15 cellular contexts compared by ENCODE assay signal in genomic region chr4:163540977-163541376, GRCh38. TPM values are rescaled to one million over a fixed set of nuclear protein-coding genes. Genes with fewer than 3 reads are reported as not detected.
DNase-seq lines count a peak whose midpoint lies in the region; ATAC-seq and TF ChIP-seq lines count a peak whose summit lies in the region.
"Had no signal": no experiment of that assay in that cellular context is flagged by ENCODE, and none has a peak within 500 bp of the region (broad histone marks: within the 10 kb centered on the region; RNA-seq: fewer than 3 reads in every experiment).

No MANE protein-coding gene starts in this region.

- H3K9me3 Mint-ChIP-seq in activated CD8-positive, alpha-beta T cell treated with anti-CD3 and anti-CD28 coated beads, Interleukin-2, amount 10 ng/mL, durations not matched to agents 7 days and 5 days (ENCODE audit: insufficient read depth), result no peaks in the 10 kb centered on the region
- H3K9me3 Mint-ChIP-seq: activated T-cell treated with anti-CD3 and anti-CD28 coated beads, Interleukin-2, amount 50 U/mL, for 24 hours; brain; mesothelial cell of epicardium; stimulated activated effector memory CD8-positive, alpha-beta T cell treated with anti-CD3 and anti-CD28 coated beads, Interleukin-12 subunit alpha, Interleukin-12 subunit beta, amount 100 ng/mL, for 72 hours had no signal

- H3K4me2 ChIP-seq in PC-3 (ENCODE audit: low read length), result peak overlapping the region; percentile 91

- peak overlapping the region; percentile 100 for H3K27ac ChIP-seq in PC-3 (ENCODE audit: low read length)
- H3K27ac ChIP-seq: C4-2B had no signal

- DNase-seq in AG10803 (ENCODE audit: low read depth), result peak; percentile 70
- peak; percentile 77 for DNase-seq in PC-3
- peak; percentile 73 for DNase-seq in dedifferentiated amniotic fluid mesenchymal stem cell (ENCODE audit: extremely low spot score)
- DNase-seq in mucosa of descending colon, result no peak
- DNase-seq in activated CD8-positive, alpha-beta T cell treated with anti-CD3 and anti-CD28 coated beads, Interleukin-2, amount 10 ng/mL, durations not matched to agents 7 days and 5 days, result no peak
- DNase-seq in HEK293T (ENCODE audit: extremely low spot score), result no peak
- DNase-seq: activated CD4-positive, CD25-positive, alpha-beta regulatory T cell treated with anti-CD3 and anti-CD28 coated beads, Interleukin-2, amount 50 U/mL, for 72 hours; activated T-cell treated with anti-CD3 and anti-CD28 coated beads, Interleukin-2, amount 50 U/mL, for 24 hours; NCI-H2081 had no signal

- peak; percentile 54 for ATAC-seq in PC-3
- ATAC-seq in mucosa of descending colon, result peak; percentile 33
- no peak for ATAC-seq in HG03520 (IDR thresholded peaks at IDR 0.05; ENCODE audit: unreplicated experiment)
- ATAC-seq in activated CD8-positive, alpha-beta T cell treated with anti-CD3 and anti-CD28 coated beads, Interleukin-2, amount 10 ng/mL, durations not matched to agents 7 days and 5 days, result no peak
- no peak for ATAC-seq in GM18498 (IDR thresholded peaks at IDR 0.05; ENCODE audit: unreplicated experiment)
- ATAC-seq: stimulated activated effector memory CD8-positive, alpha-beta T cell treated with anti-CD3 and anti-CD28 coated beads, Interleukin-12 subunit alpha, Interleukin-12 subunit beta, amount 100 ng/mL, for 72 hours had no signal

- H3K27ac Mint-ChIP-seq in activated CD8-positive, alpha-beta T cell treated with anti-CD3 and anti-CD28 coated beads, Interleukin-2, amount 10 ng/mL, durations not matched to agents 7 days and 5 days, result no peak overlapping the region
- H3K27ac Mint-ChIP-seq: activated T-cell treated with anti-CD3 and anti-CD28 coated beads, Interleukin-2, amount 50 U/mL, for 24 hours; brain; mesothelial cell of epicardium; stimulated activated effector memory CD8-positive, alpha-beta T cell treated with anti-CD3 and anti-CD28 coated beads, Interleukin-12 subunit alpha, Interleukin-12 subunit beta, amount 100 ng/mL, for 72 hours had no signal

- H3K9me3 ChIP-seq in PC-3 (ENCODE audit: low read length), result no peaks in the 10 kb centered on the region
- no peaks in the 10 kb centered on the region for H3K9me3 ChIP-seq in mucosa of descending colon

- no peak overlapping the region for H3K4me3 ChIP-seq in AG10803 (ENCODE audit: low read length)
- peak overlapping the region; percentile 57 for H3K4me3 ChIP-seq in PC-3 (ENCODE audit: low read length)
- H3K4me3 ChIP-seq in mucosa of descending colon, result no peak overlapping the region

- H3K36me3 ChIP-seq in PC-3 (ENCODE audit: low read depth, low read length) (no peaks in the 10 kb centered on the region), mucosa of descending colon (ENCODE audit: low read depth) (no peaks in the 10 kb centered on the region)

- CTCF ChIA-PET in PC-3 (lab: Charles Lee), result interaction anchor here (0.7 to 1.6 kb wide), 2 partner anchors 10 to 47 kb away, joined by 4 to 9 read pairs; no protein-coding TSS in a partner anchor
- CTCF ChIA-PET in activated CD8-positive, alpha-beta T cell treated with anti-CD3 and anti-CD28 coated beads, Interleukin-2, amount 10 ng/mL, durations not matched to agents 7 days and 5 days (lab: Charles Lee), result interaction anchor here (0.7 to 5.2 kb wide), 3 partner anchors 8 to 208 kb away, joined by 3 to 35 read pairs (median 4); partner anchors contain the start of gene NPY1R
- CTCF ChIA-PET in HEK293T (lab: Yijun Ruan, JAX), result interaction anchor here (1.1 kb wide), 1 partner anchor 15 kb away, joined by 4 read pairs; no protein-coding TSS in a partner anchor

- no peaks in the 10 kb centered on the region for H3K27me3 Mint-ChIP-seq in activated CD8-positive, alpha-beta T cell treated with anti-CD3 and anti-CD28 coated beads, Interleukin-2, amount 10 ng/mL, durations not matched to agents 7 days and 5 days (ENCODE audit: low read depth)
- H3K27me3 Mint-ChIP-seq: activated T-cell treated with anti-CD3 and anti-CD28 coated beads, Interleukin-2, amount 50 U/mL, for 24 hours; brain had no signal

- H2AFZ ChIP-seq in PC-3 (ENCODE audit: low read length), result no peak overlapping the region

- POLR2A ChIA-PET in PC-3 (lab: Charles Lee; ENCODE audit: unreplicated experiment) (interaction anchor here (0.6 kb wide), 1 partner anchor 46 kb away, joined by 3 read pairs; the partner anchor contains the start of gene TMA16), HEK293T (lab: Yijun Ruan, JAX) (interaction anchor here (0.6 to 3.7 kb wide), 2 partner anchors 47 to 872 kb away, joined by 3 to 23 read pairs; partner anchors contain the start of gene TMA16)
- POLR2A ChIA-PET in activated CD8-positive, alpha-beta T cell treated with anti-CD3 and anti-CD28 coated beads, Interleukin-2, amount 10 ng/mL, durations not matched to agents 7 days and 5 days (lab: Charles Lee), result interaction anchor here (1.2 kb wide), 1 partner anchor 19 kb away, joined by 3 read pairs; no protein-coding TSS in a partner anchor

- H3K36me3 Mint-ChIP-seq in activated CD8-positive, alpha-beta T cell treated with anti-CD3 and anti-CD28 coated beads, Interleukin-2, amount 10 ng/mL, durations not matched to agents 7 days and 5 days (ENCODE audit: low read depth), result no peaks in the 10 kb centered on the region
- H3K36me3 Mint-ChIP-seq: brain; mesothelial cell of epicardium; stimulated activated effector memory CD8-positive, alpha-beta T cell treated with anti-CD3 and anti-CD28 coated beads, Interleukin-12 subunit alpha, Interleukin-12 subunit beta, amount 100 ng/mL, for 72 hours had no signal

- no peaks in the 10 kb centered on the region for H3K27me3 ChIP-seq in PC-3 (ENCODE audit: low read length)

- H3K9me2 ChIP-seq in PC-3 (replicated peaks; ENCODE audit: low read length), result no peaks in the 10 kb centered on the region

- peak overlapping the region; percentile 83 for H3K9ac ChIP-seq in PC-3 (ENCODE audit: low read length)

- BruUV-seq in PC-3 (replicated peaks; lab: Mats Ljungman, UMichigan), result TSS peak; percentile 17

- H3K4me3 Mint-ChIP-seq in activated CD8-positive, alpha-beta T cell treated with anti-CD3 and anti-CD28 coated beads, Interleukin-2, amount 10 ng/mL, durations not matched to agents 7 days and 5 days, result no peak overlapping the region
- H3K4me3 Mint-ChIP-seq: activated T-cell treated with anti-CD3 and anti-CD28 coated beads, Interleukin-2, amount 50 U/mL, for 24 hours; brain; mesothelial cell of epicardium; stimulated activated effector memory CD8-positive, alpha-beta T cell treated with anti-CD3 and anti-CD28 coated beads, Interleukin-12 subunit alpha, Interleukin-12 subunit beta, amount 100 ng/mL, for 72 hours had no signal

- TF ChIP-seq CTCF in AG10803 (conservative IDR thresholded peaks at IDR 0.05; ENCODE audit: low read length) (no peak), PC-3 (conservative IDR thresholded peaks at IDR 0.05; ENCODE audit: low read depth, low read length) (no peak), mucosa of descending colon (IDR thresholded peaks at IDR 0.05) (no peak)

- H4K20me1 ChIP-seq in PC-3 (ENCODE audit: low read length), result 0 out of 2 replicates have a peak, but pooled peaks cover 4% of the 10 kb centered on the region

- peaks cover 10% of the 10 kb centered on the region for H3F3A ChIP-seq in PC-3 (ENCODE audit: low read length, unreplicated experiment)

- intact Hi-C loops in PC-3 (cut with micrococcal nuclease) (loop anchor here (1.0 to 10.0 kb wide), 3 partner anchors 46 to 434 kb away; no protein-coding TSS in a partner anchor), mucosa of descending colon (cut with DNase I, micrococcal nuclease) (loop anchor here in 1 of 2 donors (10.0 kb wide), 1 partner anchor 56 kb away; no protein-coding TSS in a partner anchor)

- H3K4me1 Mint-ChIP-seq in activated CD8-positive, alpha-beta T cell treated with anti-CD3 and anti-CD28 coated beads, Interleukin-2, amount 10 ng/mL, durations not matched to agents 7 days and 5 days (ENCODE audit: low read depth), result peaks cover 5% of the 10 kb centered on the region
- H3K4me1 Mint-ChIP-seq: brain; mesothelial cell of epicardium; stimulated activated effector memory CD8-positive, alpha-beta T cell treated with anti-CD3 and anti-CD28 coated beads, Interleukin-12 subunit alpha, Interleukin-12 subunit beta, amount 100 ng/mL, for 72 hours had no signal

- H3K4me1 ChIP-seq in PC-3 (ENCODE audit: insufficient read depth, low read length) (peaks cover 48% of the 10 kb centered on the region), mucosa of descending colon (ENCODE audit: low read depth) (no peaks in the 10 kb centered on the region)

- H3K79me2 ChIP-seq in PC-3 (ENCODE audit: low read length), result no peaks in the 10 kb centered on the region

TF ChIP-seq in HEK293T, 16 proteins besides CTCF, POLR2A, EP300 and RAD21:
- no peak for TF ChIP-seq TARDBP (IDR thresholded peaks at IDR 0.05)
- TF ChIP-seq BHLHE40 (IDR thresholded peaks at IDR 0.05; ENCODE audit: borderline replicate concordance), result no peak
- no peak for TF ChIP-seq SUZ12 (IDR thresholded peaks at IDR 0.05)
- TF ChIP-seq FOXM1 (IDR thresholded peaks at IDR 0.05; ENCODE audit: borderline replicate concordance), result no peak
- no peak for TF ChIP-seq ELF4 (IDR thresholded peaks at IDR 0.05)
- no peak for TF ChIP-seq FOXK2 (IDR thresholded peaks at IDR 0.05)
- no peak for TF ChIP-seq ZNF384 (IDR thresholded peaks at IDR 0.05)
- no peak for TF ChIP-seq FOXA1 (IDR thresholded peaks at IDR 0.05)
- no peak for TF ChIP-seq LEF1 (IDR thresholded peaks at IDR 0.05; ENCODE audit: borderline replicate concordance)
- TF ChIP-seq HDGF (IDR thresholded peaks at IDR 0.05; ENCODE audit: borderline replicate concordance), result no peak
- TF ChIP-seq ARNT (IDR thresholded peaks at IDR 0.05), result no peak
- no peak for TF ChIP-seq CTBP1 (IDR thresholded peaks at IDR 0.05; ENCODE audit: borderline replicate concordance)
- no peak for TF ChIP-seq PKNOX1 (IDR thresholded peaks at IDR 0.05)
- TF ChIP-seq SP1 (IDR thresholded peaks at IDR 0.05), result no peak
- TF ChIP-seq NFRKB (IDR thresholded peaks at IDR 0.05), result no peak
- TF ChIP-seq L3MBTL2 (conservative IDR thresholded peaks at IDR 0.05), result no peak

RNA-seq across cellular contexts. Expression of gene TMA16, which starts 46.5 kb away (rescaled TPM):
- total RNA-seq in PC-3 (2014; rRNA removed), result 39.5 and 49.1 TPM in 2 replicates
- total RNA-seq in mucosa of descending colon, result 10 to 100 TPM; 19.0 to 21.6 (median 19.1) TPM
- total RNA-seq in activated CD8-positive, alpha-beta T cell treated with anti-CD3 and anti-CD28 coated beads, Interleukin-2, amount 10 ng/mL, durations not matched to agents 7 days and 5 days, result 10 to 100 TPM; 34.1 TPM

Comparison
In these comparisons a context has a peak if more than half of its experiments do, and no peak if none do; other contexts are left out.
1. DNase-seq: peak in AG10803 (single experiment), PC-3 (single experiment) and dedifferentiated amniotic fluid mesenchymal stem cell (single experiment); none in mucosa of descending colon (0 of 3), activated CD8-positive, alpha-beta T cell treated with anti-CD3 and anti-CD28 coated beads, Interleukin-2, amount 10 ng/mL, durations not matched to agents 7 days and 5 days (single experiment) and HEK293T (single experiment).
2. ATAC-seq: peak in PC-3 (single experiment) and mucosa of descending colon (single experiment); none in HG03520 (single experiment), activated CD8-positive, alpha-beta T cell treated with anti-CD3 and anti-CD28 coated beads, Interleukin-2, amount 10 ng/mL, durations not matched to agents 7 days and 5 days (single experiment) and GM18498 (single experiment).